Comparison of ENCODE assay signal across 11 cellular contexts in the genomic region with DNA sequence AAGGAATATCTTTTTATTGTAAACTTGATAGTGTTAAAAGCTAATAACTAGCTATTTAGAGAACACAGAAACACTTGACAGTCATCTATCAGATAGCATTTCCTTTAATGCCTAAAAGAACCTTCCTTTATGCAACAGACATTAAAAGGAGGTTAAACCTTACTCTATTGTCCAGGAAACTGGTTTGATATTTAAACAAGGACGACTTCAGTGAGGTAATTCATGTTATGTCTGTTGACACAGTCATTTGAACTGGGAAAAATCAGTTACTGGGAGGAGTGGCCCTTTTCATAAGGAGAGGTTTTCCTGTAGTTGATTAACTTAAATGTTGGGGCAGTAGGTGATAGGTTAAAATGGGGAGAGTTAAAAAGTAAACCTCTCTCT. TPM values are rescaled to one million over a fixed set of nuclear protein-coding genes. Genes with fewer than 3 reads are reported as not detected.
DNase-seq lines count a peak whose midpoint lies in the region; ATAC-seq, FAIRE-seq and TF ChIP-seq lines count a peak whose summit lies in the region.
"Had no signal": no experiment of that assay in that cellular context is flagged by ENCODE, and none has a peak within 500 bp of the region (broad histone marks: within the 10 kb centered on the region; RNA-seq: fewer than 3 reads in every experiment).

No MANE protein-coding gene starts in this region.

- peak overlapping the region in 1 of 2 donors; percentile 67 for H3K4me3 Mint-ChIP-seq in activated T-cell treated with anti-CD3 and anti-CD28 coated beads, Interleukin-2, amount 50 U/mL, for 72 hours
- H3K4me3 Mint-ChIP-seq: T-helper 2 cell treated with Interferon-gamma antibody and Interleukin-4, amounts not matched to agents 5 μg/mL and 100 μg/mL, for 36 hours had no signal

- no peak for ATAC-seq in activated T-cell treated with anti-CD3 and anti-CD28 coated beads, Interleukin-2, amount 50 U/mL, for 72 hours (replicated peaks in 1 of 2)
- no peak for ATAC-seq in Panc1
- ATAC-seq in GM21528 (IDR thresholded peaks at IDR 0.05; ENCODE audit: low FRiP score, unreplicated experiment), result no peak

- no TSS peak for BruUV-seq in Panc1 (replicated peaks; lab: Mats Ljungman, UMichigan)

- H3K36me3 ChIP-seq in Panc1 (ENCODE audit: control insufficient read depth, insufficient read depth, low read length) (peaks cover 44% of the 10 kb centered on the region), kidney (ENCODE audit: control insufficient read depth in 1 of 2, insufficient read depth in 2 of 2, low read length in 2 of 2) (peaks cover 6 to 9% of the 10 kb centered on the region in 2 donors), subcutaneous abdominal adipose tissue (ENCODE audit: control insufficient read depth in 5 of 5, insufficient read depth in 5 of 5, low read length in 5 of 5) (peaks cover 25 to 36% (median 32%) of the 10 kb centered on the region in 5 donors), tibial artery (peaks cover 40 to 55% (median 49%) of the 10 kb centered on the region in 3 donors)

- CTCF ChIA-PET in Panc1 (lab: Charles Lee), result interaction anchor here (0.5 kb wide), 1 partner anchor 53 kb away, joined by 5 read pairs; no protein-coding TSS in a partner anchor

- TF ChIP-seq CTCF in Panc1 (IDR thresholded peaks at IDR 0.05) (no peak), kidney (IDR thresholded peaks at IDR 0.05; ENCODE audit: borderline replicate concordance, extremely low read depth, insufficient read depth) (no peak), tibial artery (IDR thresholded peaks at IDR 0.05) (no peak)

- H3K27me3 ChIP-seq in Panc1 (ENCODE audit: control insufficient read depth, insufficient read depth, low read length) (no peaks in the 10 kb centered on the region), subcutaneous abdominal adipose tissue (ENCODE audit: control insufficient read depth in 5 of 5, insufficient read depth in 4 of 5, low read length in 5 of 5) (no peaks in the 10 kb centered on the region), tibial artery (no peaks in the 10 kb centered on the region)

- intact Hi-C loops in Panc1 (cut with micrococcal nuclease; ENCODE audit: unreplicated experiment), result loop anchor here (2.0 to 5.0 kb wide), 2 partner anchors 41 to 136 kb away; no protein-coding TSS in a partner anchor
- intact Hi-C loops in kidney (cut with DNase I), result loop anchor here (10.0 kb wide), 2 partner anchors 138 to 182 kb away; no protein-coding TSS in a partner anchor
- intact Hi-C loops in tibial artery (cut with DNase I; ENCODE audit: low total_unique reads), result loop anchor here (5.0 to 10.0 kb wide), 3 partner anchors 169 to 998 kb away; a partner anchor contains a TSS

- peak overlapping the region; percentile 97 to 98 for H3K4me3 ChIP-seq in Panc1 (ENCODE audit: low read depth in 2 of 2, low read length in 2 of 2)
- peak overlapping the region; percentile 31 to 94 for H3K4me3 ChIP-seq in kidney (ENCODE audit: low read length in 2 of 2)
- H3K4me3 ChIP-seq in subcutaneous abdominal adipose tissue (ENCODE audit: low read depth in 1 of 5, low read length in 5 of 5), result no peak overlapping the region
- H3K4me3 ChIP-seq in tibial artery, result no peak overlapping the region

- POLR2A ChIA-PET in Panc1 (lab: Charles Lee), result interaction anchor here (0.6 to 1.6 kb wide), 3 partner anchors 27 to 190 kb away, joined by 3 to 7 read pairs (median 3); no protein-coding TSS in a partner anchor

- H3K9me3 Mint-ChIP-seq in activated T-cell treated with anti-CD3 and anti-CD28 coated beads, Interleukin-2, amount 50 U/mL, for 72 hours, result peaks cover 0 to 2% of the 10 kb centered on the region in 2 donors

- H3K36me3 Mint-ChIP-seq in activated T-cell treated with anti-CD3 and anti-CD28 coated beads, Interleukin-2, amount 50 U/mL, for 72 hours (ENCODE audit: insufficient read depth in 2 of 2), result peaks cover 25 to 41% of the 10 kb centered on the region in 2 donors

- H3K27me3 Mint-ChIP-seq in activated T-cell treated with anti-CD3 and anti-CD28 coated beads, Interleukin-2, amount 50 U/mL, for 72 hours (ENCODE audit: low read depth), result no peaks in the 10 kb centered on the region

- H3K9ac ChIP-seq in kidney (ENCODE audit: low read length in 2 of 2), result no peak overlapping the region
- no peak overlapping the region for H3K9ac ChIP-seq in subcutaneous abdominal adipose tissue (ENCODE audit: low read length in 5 of 5)

- H3K9me3 ChIP-seq in Panc1 (ENCODE audit: control insufficient read depth, insufficient read depth, low read depth, low read length), result no peaks in the 10 kb centered on the region; the same call in 1 of the 2 replicates
- H3K9me3 ChIP-seq in kidney (ENCODE audit: control insufficient read depth in 1 of 2, low read length in 2 of 2), result no peaks in the 10 kb centered on the region
- H3K9me3 ChIP-seq in subcutaneous abdominal adipose tissue (ENCODE audit: control insufficient read depth in 5 of 5, low read length in 5 of 5), result no peaks in the 10 kb centered on the region
- H3K9me3 ChIP-seq in tibial artery, result no peaks in the 10 kb centered on the region

- DNase-seq in activated T-cell treated with anti-CD3 and anti-CD28 coated beads, Interleukin-2, amount 50 U/mL, for 72 hours, result no peak
- DNase-seq in activated T-cell treated with anti-CD3 and anti-CD28 coated beads, Interleukin-2, amount 50 U/mL, for 1 hour, result no peak
- no peak for DNase-seq in Panc1 (ENCODE audit: low read depth, low spot score)
- DNase-seq in kidney, result no peak
- no peak for DNase-seq in tibial artery
- no peak for DNase-seq in HK-2 (ENCODE audit: unreplicated experiment)
- DNase-seq: activated gamma-delta T cell treated with Interleukin-2 at 50 U/mL for 16 hours, NCI-H1930 had no signal

- peak; percentile 47 for FAIRE-seq in kidney (lab: Jason Lieb, UNC)

- H3K27ac Mint-ChIP-seq in activated T-cell treated with anti-CD3 and anti-CD28 coated beads, Interleukin-2, amount 50 U/mL, for 72 hours, result peak overlapping the region; percentile 68

- peaks cover 72% of the 10 kb centered on the region for H3K4me1 Mint-ChIP-seq in activated T-cell treated with anti-CD3 and anti-CD28 coated beads, Interleukin-2, amount 50 U/mL, for 72 hours (ENCODE audit: low read depth)

- H3K27ac ChIP-seq in Panc1 (ENCODE audit: low read length), result peak overlapping the region; percentile 100
- H3K27ac ChIP-seq in kidney (ENCODE audit: low read depth in 2 of 2, low read length in 2 of 2), result peak overlapping the region; percentile 86 to 99
- peak overlapping the region; percentile 34 for H3K27ac ChIP-seq in subcutaneous abdominal adipose tissue (ENCODE audit: low read depth, low read length)
- no peak overlapping the region for H3K27ac ChIP-seq in tibial artery

- in situ Hi-C loops in Panc1 (cut with HindIII; ENCODE audit: low pct_unique_long_range_greater_than_20kb, low sequenced_read_pairs), result no loop called here

- H3K4me1 ChIP-seq in Panc1 (ENCODE audit: control insufficient read depth, insufficient read depth, low read length), result peaks cover 68% of the 10 kb centered on the region
- H3K4me1 ChIP-seq in kidney (ENCODE audit: control insufficient read depth in 1 of 2, insufficient read depth in 1 of 2, low read depth in 1 of 2, low read length in 2 of 2), result peaks cover 14 to 21% of the 10 kb centered on the region in 2 donors
- H3K4me1 ChIP-seq in subcutaneous abdominal adipose tissue (ENCODE audit: control insufficient read depth in 5 of 5, insufficient read depth in 5 of 5, low read length in 5 of 5), result peaks cover 5 to 45% (median 32%) of the 10 kb centered on the region in 5 donors
- peaks cover 0 to 49% (median 25%) of the 10 kb centered on the region in 4 donors for H3K4me1 ChIP-seq in tibial artery

RNA-seq across cellular contexts. Expression of a gene that starts 6.7 kb away (rescaled TPM):
- 10 to 100 TPM; 60.0 to 70.0 TPM for total RNA-seq in activated T-cell treated with anti-CD3 and anti-CD28 coated beads, Interleukin-2, amount 50 U/mL, for 72 hours
- total RNA-seq in Panc1 (2021; ENCODE audit: unreplicated experiment), result 171 TPM
- 131 TPM for polyA plus RNA-seq in Panc1 (2012; ENCODE audit: insufficient read length)
- 93.8 TPM for total RNA-seq in kidney
- 38.5 TPM for polyA plus RNA-seq in kidney (ENCODE audit: insufficient read depth, low read depth, low replicate concordance)

Comparison
In these comparisons a context has a peak if more than half of its experiments do, and no peak if none do; other contexts are left out.
1. H3K27ac ChIP-seq: peak in Panc1 (single experiment), kidney (2 of 2) and subcutaneous abdominal adipose tissue (single experiment); none in tibial artery (0 of 2).
2. H3K4me3 ChIP-seq: peak in Panc1 (2 of 2) and kidney (2 of 2); none in subcutaneous abdominal adipose tissue (0 of 5) and tibial artery (0 of 2).